Comparison of ENCODE assay signal across 16 cellular contexts in genomic region chr14:57979376-57980048, GRCh38.
A peak's percentile ranks its signal among the peaks of the same experiment; 100 is the strongest.
DNase-seq lines count a peak whose midpoint lies in the region; ATAC-seq and TF ChIP-seq lines count a peak whose summit lies in the region.
"Had no signal": no experiment of that assay in that cellular context is flagged by ENCODE, and none has a peak within 500 bp of the region (broad histone marks: within the 10 kb centered on the region; RNA-seq: fewer than 3 reads in every experiment).

No MANE protein-coding gene starts in this region.

- H3K9me3 ChIP-seq in body of pancreas (no peaks in the 10 kb centered on the region), upper lobe of right lung (no peaks in the 10 kb centered on the region)
- H3K9me3 ChIP-seq: BLaER1, HAP-1 had no signal

- intact Hi-C loops in sciatic nerve (cut with DNase I) (no loop called here), body of pancreas (cut with DNase I) (no loop called here), upper lobe of right lung (cut with DNase I) (no loop called here)

- peak; percentile 40 for ATAC-seq in sciatic nerve
- ATAC-seq in body of pancreas = no peak
- no peak for ATAC-seq in upper lobe of right lung

- DNase-seq in DMS79 treated with DMSO at 0.1 percent for 48 hours (lab: John Stamatoyannopoulos, UW) = peak; percentile 50
- DNase-seq in DMS79 (lab: John Stamatoyannopoulos, UW) = no peak
- DNase-seq in foreskin melanocyte = peak; percentile 2
- no peak for DNase-seq in sciatic nerve (ENCODE audit: low spot score)
- no peak for DNase-seq in body of pancreas
- DNase-seq in NCI-H146 (lab: John Stamatoyannopoulos, UW) = no peak
- no peak for DNase-seq in NCI-H1930 (lab: John Stamatoyannopoulos, UW)
- no peak for DNase-seq in upper lobe of right lung
- DNase-seq: AML-193; CD8-positive, alpha-beta memory T cell; DMS53; EL; GOT3 had no signal

- H3K4me3 ChIP-seq in body of pancreas = no peak overlapping the region
- no peak overlapping the region for H3K4me3 ChIP-seq in upper lobe of right lung
- H3K4me3 ChIP-seq: BLaER1, HAP-1 had no signal

- H3K27me3 ChIP-seq in body of pancreas (no peaks in the 10 kb centered on the region), upper lobe of right lung (no peaks in the 10 kb centered on the region)
- H3K27me3 ChIP-seq: BLaER1 had no signal

- 35 to 54% methylated on average over 4 of the region's 4 CpGs for WGBS in body of pancreas, 2 donors

- no peaks in the 10 kb centered on the region for H3K36me3 ChIP-seq in body of pancreas (replicated peaks in 1 of 2; ENCODE audit: insufficient read depth in 1 of 2, low read depth in 2 of 2)
- no peaks in the 10 kb centered on the region for H3K36me3 ChIP-seq in upper lobe of right lung
- H3K36me3 ChIP-seq: BLaER1, HAP-1 had no signal

- H3K27ac ChIP-seq in body of pancreas (no peak overlapping the region), upper lobe of right lung (no peak overlapping the region)
- H3K27ac ChIP-seq: 22Rv1, BLaER1 had no signal

- H3K4me1 ChIP-seq in body of pancreas = no peaks in the 10 kb centered on the region
- H3K4me1 ChIP-seq in upper lobe of right lung = no peaks in the 10 kb centered on the region
- H3K4me1 ChIP-seq: BLaER1, HAP-1 had no signal

- TF ChIP-seq CTCF in body of pancreas (IDR thresholded peaks at IDR 0.05) = no peak
- no peak for TF ChIP-seq CTCF in upper lobe of right lung (IDR thresholded peaks at IDR 0.05)

- no peak for TF ChIP-seq POLR2A in body of pancreas (IDR thresholded peaks at IDR 0.05)

Comparison
In these comparisons a context has a peak if more than half of its experiments do, and no peak if none do; other contexts are left out.
1. DNase-seq: peak in DMS79 treated with DMSO at 0.1 percent for 48 hours (single experiment) and foreskin melanocyte (single experiment); none in DMS79 (single experiment), sciatic nerve (single experiment), body of pancreas (0 of 4), NCI-H146 (single experiment), NCI-H1930 (0 of 2) and upper lobe of right lung (single experiment).